ENCODE assay signal across 13 cellular contexts in genomic region chr15:98689431-98689861, GRCh38. TPM values are rescaled to one million over a fixed set of nuclear protein-coding genes. Genes with fewer than 3 reads are reported as not detected.
DNase-seq lines count a peak whose midpoint lies in the region; ATAC-seq, FAIRE-seq and TF ChIP-seq lines count a peak whose summit lies in the region.
"Had no signal": no experiment of that assay in that cellular context is flagged by ENCODE, and none has a peak within 500 bp of the region (broad histone marks: within the 10 kb centered on the region; RNA-seq: fewer than 3 reads in every experiment).

No MANE protein-coding gene starts in this region.

- no peak overlapping the region for H3K4me3 Mint-ChIP-seq in T-helper 2 cell treated with Interferon-gamma antibody and Interleukin-4, amounts not matched to agents 5 μg/mL and 100 μg/mL, for 36 hours
- H3K4me3 Mint-ChIP-seq: activated naive CD8-positive, alpha-beta T cell treated with anti-CD3 and anti-CD28 coated beads, Interleukin-2, amount 50 U/mL, for 24 hours had no signal

- no peaks in the 10 kb centered on the region for H3K36me3 Mint-ChIP-seq in T-helper 2 cell treated with Interferon-gamma antibody and Interleukin-4, amounts not matched to agents 5 μg/mL and 100 μg/mL, for 36 hours (ENCODE audit: low read depth)

- TF ChIP-seq POLR2A in body of pancreas (IDR thresholded peaks at IDR 0.05) (no peak), vagina (IDR thresholded peaks at IDR 0.05) (no peak)

- H3K27ac Mint-ChIP-seq in T-helper 2 cell treated with Interferon-gamma antibody and Interleukin-4, amounts not matched to agents 5 μg/mL and 100 μg/mL, for 36 hours: no peak overlapping the region
- H3K27ac Mint-ChIP-seq: activated naive CD8-positive, alpha-beta T cell treated with anti-CD3 and anti-CD28 coated beads, Interleukin-2, amount 50 U/mL, for 24 hours had no signal

- ATAC-seq in body of pancreas: peak; percentile 41
- ATAC-seq: activated naive CD8-positive, alpha-beta T cell treated with anti-CD3 and anti-CD28 coated beads, Interleukin-2, amount 50 U/mL, for 24 hours; Right ventricle myocardium inferior had no signal

- H3K4me1 ChIP-seq in body of pancreas (peaks cover 58% of the 10 kb centered on the region), vagina (peaks cover 95% of the 10 kb centered on the region)

- no peaks in the 10 kb centered on the region for H3K9me3 Mint-ChIP-seq in T-helper 2 cell treated with Interferon-gamma antibody and Interleukin-4, amounts not matched to agents 5 μg/mL and 100 μg/mL, for 36 hours
- H3K9me3 Mint-ChIP-seq: activated naive CD8-positive, alpha-beta T cell treated with anti-CD3 and anti-CD28 coated beads, Interleukin-2, amount 50 U/mL, for 24 hours had no signal

- TF ChIP-seq CTCF in body of pancreas (IDR thresholded peaks at IDR 0.05) (no peak), vagina (IDR thresholded peaks at IDR 0.05) (no peak)

- DNase-seq in AG08396 (ENCODE audit: low spot score) (peak; percentile 39), HTR-8/SVneo (ENCODE audit: insufficient read length, low spot score) (peak; percentile 41), body of pancreas (no peak), islet precursor cell (peak; percentile 61), vagina (ENCODE audit: extremely low spot score in 2 of 2) (no peak)
- no peak for DNase-seq in activated naive CD4-positive, alpha-beta T cell treated with Interleukin-2 at 50 U/mL for 16 hours
- DNase-seq in T-helper 2 cell treated with Interferon-gamma antibody and Interleukin-4, amounts not matched to agents 5 μg/mL and 100 μg/mL, for 36 hours (ENCODE audit: low spot score): no peak
- DNase-seq in stimulated activated naive CD4-positive, alpha-beta T cell (lab: John Stamatoyannopoulos, UW): no peak
- DNase-seq: activated naive CD8-positive, alpha-beta T cell treated with anti-CD3 and anti-CD28 coated beads, Interleukin-2, amount 50 U/mL, for 24 hours; NCI-H1048 had no signal

- intact Hi-C loops in body of pancreas (cut with DNase I) (no loop called here), vagina (cut with DNase I) (no loop called here)

- FAIRE-seq in HTR-8/SVneo (lab: Jason Lieb, UNC): no peak
- FAIRE-seq: G401.6 had no signal

- H3K27me3 ChIP-seq in body of pancreas (no peaks in the 10 kb centered on the region), vagina (no peaks in the 10 kb centered on the region)

- H3K36me3 ChIP-seq in body of pancreas (replicated peaks in 1 of 2; ENCODE audit: insufficient read depth in 1 of 2, low read depth in 2 of 2) (no peaks in the 10 kb centered on the region), vagina (no peaks in the 10 kb centered on the region)

- WGBS in body of pancreas, 2 donors: 71 to 84% methylated on average over 5 of the region's 5 CpGs

- peaks cover 13% of the 10 kb centered on the region for H3K4me1 Mint-ChIP-seq in T-helper 2 cell treated with Interferon-gamma antibody and Interleukin-4, amounts not matched to agents 5 μg/mL and 100 μg/mL, for 36 hours (ENCODE audit: low read depth)

- no peak overlapping the region for H3K27ac ChIP-seq in body of pancreas
- no peak overlapping the region for H3K27ac ChIP-seq in vagina
- H3K27ac ChIP-seq: C4-2B had no signal

- H3K9me3 ChIP-seq in body of pancreas: no peaks in the 10 kb centered on the region
- H3K9me3 ChIP-seq in vagina: no peaks in the 10 kb centered on the region

- H3K27me3 Mint-ChIP-seq in T-helper 2 cell treated with Interferon-gamma antibody and Interleukin-4, amounts not matched to agents 5 μg/mL and 100 μg/mL, for 36 hours (ENCODE audit: low read depth): no peaks in the 10 kb centered on the region
- H3K27me3 Mint-ChIP-seq: activated naive CD8-positive, alpha-beta T cell treated with anti-CD3 and anti-CD28 coated beads, Interleukin-2, amount 50 U/mL, for 24 hours had no signal

- H3K4me3 ChIP-seq in body of pancreas (no peak overlapping the region), vagina (no peak overlapping the region)

RNA-seq across cellular contexts. Expression of gene IGF1R, which starts 41.1 kb away (rescaled TPM):
- total RNA-seq in body of pancreas: 10 to 100 TPM; 34.8 to 55.7 TPM
- 97.7 TPM for total RNA-seq in vagina

Comparison
In these comparisons a context has a peak if more than half of its experiments do, and no peak if none do; other contexts are left out.
1. DNase-seq: peak in AG08396 (single experiment), HTR-8/SVneo (single experiment) and islet precursor cell (single experiment); none in body of pancreas (0 of 4), activated naive CD4-positive, alpha-beta T cell treated with Interleukin-2 at 50 U/mL for 16 hours (single experiment), vagina (0 of 2), T-helper 2 cell treated with Interferon-gamma antibody and Interleukin-4, amounts not matched to agents 5 μg/mL and 100 μg/mL, for 36 hours (single experiment) and stimulated activated naive CD4-positive, alpha-beta T cell (0 of 6).